Comparison of ENCODE assay signal across 14 cellular contexts in the genomic region with DNA sequence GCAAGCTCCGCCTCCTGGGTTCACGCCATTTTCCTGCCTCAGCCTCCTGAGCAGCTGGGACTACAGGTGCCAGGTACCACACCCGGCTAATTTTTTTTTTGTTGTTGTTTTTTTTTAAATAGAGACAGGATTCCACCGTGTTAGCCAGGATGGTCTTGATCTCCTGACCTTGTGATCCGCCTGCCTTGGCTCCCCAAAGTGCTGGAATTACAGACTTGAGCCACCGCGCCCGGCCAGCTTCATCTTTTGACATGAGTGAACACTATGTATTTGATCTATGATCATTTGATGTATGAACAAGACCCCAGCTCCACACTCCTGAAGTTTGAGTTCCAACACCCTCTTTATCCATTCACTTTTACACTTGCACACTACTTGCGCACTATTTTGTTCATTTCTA.
"Had no signal": no experiment of that assay in that cellular context is flagged by ENCODE, and none has a peak within 500 bp of the region (broad histone marks: within the 10 kb centered on the region; RNA-seq: fewer than 3 reads in every experiment).

No MANE protein-coding gene starts in this region.

- H3K4me3 ChIP-seq: colonic mucosa, ovary, suprapubic skin had no signal

- H3K4me1 ChIP-seq: foreskin keratinocyte had no signal

- H3K36me3 ChIP-seq: colonic mucosa, ovary, suprapubic skin had no signal

- H3K36me3 Mint-ChIP-seq: type B pancreatic cell had no signal

- H3K4me3 Mint-ChIP-seq: neural crest cell; stimulated activated naive CD8-positive, alpha-beta T cell treated with anti-CD3 and anti-CD28 coated beads, Interleukin-15, Interleukin-2, amounts not matched to agents 100 ng/mL and 50 ng/mL, for 24 hours; T-helper 2 cell treated with Interferon-gamma antibody and Interleukin-4, amounts not matched to agents 5 μg/mL and 100 μg/mL, for 36 hours; type B pancreatic cell had no signal

- H3K27ac ChIP-seq: colonic mucosa, foreskin keratinocyte, ovary, suprapubic skin had no signal

- ATAC-seq: foreskin keratinocyte, sciatic nerve had no signal

- H3K27me3 ChIP-seq: colonic mucosa, ovary, suprapubic skin had no signal

- H3K27me3 Mint-ChIP-seq: stimulated activated naive CD8-positive, alpha-beta T cell treated with anti-CD3 and anti-CD28 coated beads, Interleukin-15, Interleukin-2, amounts not matched to agents 100 ng/mL and 50 ng/mL, for 24 hours; type B pancreatic cell had no signal

- H3K27ac Mint-ChIP-seq: stimulated activated naive CD8-positive, alpha-beta T cell treated with anti-CD3 and anti-CD28 coated beads, Interleukin-15, Interleukin-2, amounts not matched to agents 100 ng/mL and 50 ng/mL, for 24 hours; T-helper 2 cell treated with Interferon-gamma antibody and Interleukin-4, amounts not matched to agents 5 μg/mL and 100 μg/mL, for 36 hours; type B pancreatic cell had no signal

- H3K9me3 ChIP-seq: colonic mucosa, ovary, suprapubic skin had no signal

- DNase-seq: activated CD4-positive, CD25-positive, alpha-beta regulatory T cell; activated naive CD4-positive, alpha-beta T cell treated with Interleukin-2 at 50 U/mL for 16 hours; colonic mucosa; effector CD4-positive, alpha-beta T cell; glutamatergic neuron; hypothalamus; ovary had no signal
